13 cellular contexts compared by ENCODE assay signal in genomic region chr5:176481659-176482213, GRCh38. TPM values are rescaled to one million over a fixed set of nuclear protein-coding genes. Genes with fewer than 3 reads are reported as not detected.
DNase-seq lines count a peak whose midpoint lies in the region; ATAC-seq and TF ChIP-seq lines count a peak whose summit lies in the region.
"Had no signal": no experiment of that assay in that cellular context is flagged by ENCODE, and none has a peak within 500 bp of the region (broad histone marks: within the 10 kb centered on the region; RNA-seq: fewer than 3 reads in every experiment).

No MANE protein-coding gene starts in this region.

- H3K36me3 Mint-ChIP-seq in MCF 10A (ENCODE audit: insufficient read depth, unreplicated experiment), result peaks cover 94% of the 10 kb centered on the region
- peaks cover 31% of the 10 kb centered on the region for H3K36me3 Mint-ChIP-seq in activated naive CD8-positive, alpha-beta T cell treated with anti-CD3 and anti-CD28 coated beads, Interleukin-2, amount 50 U/mL, for 24 hours (ENCODE audit: low read depth)
- H3K36me3 Mint-ChIP-seq in progenitor cell of endocrine pancreas (ENCODE audit: insufficient read depth), result peaks cover 8% of the 10 kb centered on the region

- H3K9ac ChIP-seq in mammary epithelial cell (ENCODE audit: insufficient read depth, low read length), result no peak overlapping the region

- no peaks in the 10 kb centered on the region for H3K9me3 ChIP-seq in mammary epithelial cell (replicated peaks; ENCODE audit: insufficient read depth, low read length)
- H3K9me3 ChIP-seq in right cardiac atrium (ENCODE audit: control insufficient read depth, low read length), result no peaks in the 10 kb centered on the region

- TF ChIP-seq CTCF in MCF 10A (IDR thresholded peaks at IDR 0.05; ENCODE audit: unreplicated experiment), result no peak
- TF ChIP-seq CTCF in mammary epithelial cell (conservative IDR thresholded peaks at IDR 0.05 in 1 of 2, IDR thresholded peaks at IDR 0.05 in 1 of 2; ENCODE audit: extremely low read depth in 1 of 2, insufficient read depth in 1 of 2, low read depth in 1 of 2, low read length in 2 of 2), result no peak
- no peak for TF ChIP-seq CTCF in progenitor cell of endocrine pancreas (IDR thresholded peaks at IDR 0.05; ENCODE audit: unreplicated experiment)

- peak; percentile 36 for ATAC-seq in activated naive CD8-positive, alpha-beta T cell treated with anti-CD3 and anti-CD28 coated beads, Interleukin-2, amount 50 U/mL, for 24 hours
- ATAC-seq in right cardiac atrium (no peak), HG02981 (IDR thresholded peaks at IDR 0.05; ENCODE audit: unreplicated experiment) (no peak)

- POLR2A ChIA-PET in MCF 10A (lab: Yijun Ruan, JAX), result interaction anchor here (1.2 to 2.5 kb wide), 2 partner anchors 34 to 55 kb away, joined by 4 to 9 read pairs; partner anchors contain the start of gene RNF44

- no peak overlapping the region for H3K4me3 ChIP-seq in mammary epithelial cell (replicated peaks in 1 of 3; ENCODE audit: insufficient read depth in 1 of 3, low read depth in 2 of 3, low read length in 3 of 3)
- H3K4me3 ChIP-seq in right cardiac atrium (ENCODE audit: low read length), result no peak overlapping the region

- H3K27me3 ChIP-seq in mammary epithelial cell (ENCODE audit: insufficient read depth, low read length), result no peaks in the 10 kb centered on the region
- no peaks in the 10 kb centered on the region for H3K27me3 ChIP-seq in right cardiac atrium (ENCODE audit: control insufficient read depth, insufficient read depth)

- in situ Hi-C loops in mammary epithelial cell (cut with MboI; ENCODE audit: low sequenced_read_pairs in 2 of 2), result no loop called here

- H3K36me3 ChIP-seq in mammary epithelial cell (ENCODE audit: insufficient read depth, low read length), result peaks cover 15% of the 10 kb centered on the region

- H3K79me2 ChIP-seq in mammary epithelial cell (ENCODE audit: insufficient read depth, low read length), result peaks cover 69% of the 10 kb centered on the region

- H2AFZ ChIP-seq in mammary epithelial cell (ENCODE audit: low read depth, low read length), result no peak overlapping the region

- H3K27ac ChIP-seq in mammary epithelial cell (ENCODE audit: insufficient read depth, low read depth, low read length) (no peak overlapping the region), right cardiac atrium (ENCODE audit: low read length) (no peak overlapping the region)

- peak overlapping the region; percentile 46 for H3K27ac Mint-ChIP-seq in MCF 10A (ENCODE audit: low read depth, unreplicated experiment)
- no peak overlapping the region for H3K27ac Mint-ChIP-seq in activated naive CD8-positive, alpha-beta T cell treated with anti-CD3 and anti-CD28 coated beads, Interleukin-2, amount 50 U/mL, for 24 hours
- H3K27ac Mint-ChIP-seq in progenitor cell of endocrine pancreas, result peak overlapping the region; percentile 37

- CTCF ChIA-PET in MCF 10A (lab: Yijun Ruan, JAX) (interaction anchor here (0.6 to 1.1 kb wide), 4 partner anchors 16 to 118 kb away, joined by 3 to 4 read pairs (median 3); partner anchors contain the start of gene FAF2), mammary epithelial cell (lab: Charles Lee; ENCODE audit: low non-redundant PET) (interaction anchor here (0.6 kb wide), 1 partner anchor 1017 kb away, joined by 3 read pairs; no protein-coding TSS in a partner anchor)

- no TSS peak for BruUV-seq in MCF 10A (replicated peaks; lab: Mats Ljungman, UMichigan)
- BruUV-seq in mammary epithelial cell (replicated peaks; lab: Mats Ljungman, UMichigan), result no TSS peak

- no peak for DNase-seq in MCF 10A (ENCODE audit: unreplicated experiment)
- DNase-seq in mammary epithelial cell, result no peak
- peak; percentile 9 for DNase-seq in M059J (ENCODE audit: low read depth)
- no peak for DNase-seq in activated naive CD8-positive, alpha-beta T cell treated with anti-CD3 and anti-CD28 coated beads, Interleukin-2, amount 50 U/mL, for 24 hours
- DNase-seq in progenitor cell of endocrine pancreas (ENCODE audit: low spot score, unreplicated experiment), result no peak
- DNase-seq in right cardiac atrium, result no peak
- no peak for DNase-seq in cerebellum (ENCODE audit: low spot score)
- DNase-seq: activated T-cell treated with anti-CD3 and anti-CD28 coated beads, Interleukin-2, amount 50 U/mL, for 48 hours; DMS79 treated with DMSO at 0.1 percent for 48 hours; NCI-H1436; NCI-H2171 treated with DMSO at 0.1 percent for 48 hours; stimulated activated CD4-positive, alpha-beta T cell treated with anti-CD3 and anti-CD28 coated beads, Interleukin-1b, Interleukin-23, amount 100 ng/mL, for 48 hours had no signal

- H3K4me1 Mint-ChIP-seq in MCF 10A (ENCODE audit: insufficient read depth, unreplicated experiment) (no peaks in the 10 kb centered on the region), progenitor cell of endocrine pancreas (ENCODE audit: low read depth) (peaks cover 5% of the 10 kb centered on the region)
- H3K4me1 Mint-ChIP-seq in activated naive CD8-positive, alpha-beta T cell treated with anti-CD3 and anti-CD28 coated beads, Interleukin-2, amount 50 U/mL, for 24 hours, result peaks cover 17% of the 10 kb centered on the region

- intact Hi-C loops in MCF 10A (cut with micrococcal nuclease), result no loop called here
- intact Hi-C loops in mammary epithelial cell (cut with micrococcal nuclease), result no loop called here
- intact Hi-C loops in right cardiac atrium (cut with DNase I), result no loop called here

- dilution Hi-C loops in mammary epithelial cell (cut with HindIII; ENCODE audit: low sequenced_read_pairs), result no loop called here

- H3K27me3 Mint-ChIP-seq in MCF 10A (ENCODE audit: insufficient read depth, unreplicated experiment), result no peaks in the 10 kb centered on the region
- H3K27me3 Mint-ChIP-seq in activated naive CD8-positive, alpha-beta T cell treated with anti-CD3 and anti-CD28 coated beads, Interleukin-2, amount 50 U/mL, for 24 hours, result no peaks in the 10 kb centered on the region
- H3K27me3 Mint-ChIP-seq in progenitor cell of endocrine pancreas, result no peaks in the 10 kb centered on the region

- no peak overlapping the region for H3K4me3 Mint-ChIP-seq in MCF 10A (ENCODE audit: unreplicated experiment)
- H3K4me3 Mint-ChIP-seq in activated naive CD8-positive, alpha-beta T cell treated with anti-CD3 and anti-CD28 coated beads, Interleukin-2, amount 50 U/mL, for 24 hours, result no peak overlapping the region
- no peak overlapping the region for H3K4me3 Mint-ChIP-seq in progenitor cell of endocrine pancreas (ENCODE audit: low read depth)

- WGBS in mammary epithelial cell (ENCODE audit: low coverage, missing lambda C conversion rate), result 98% methylated on average over 4 of the region's 4 CpGs
- 96% methylated on average over 4 of the region's 4 CpGs for WGBS in right cardiac atrium

- H3K9me3 Mint-ChIP-seq in MCF 10A (ENCODE audit: unreplicated experiment) (no peaks in the 10 kb centered on the region), progenitor cell of endocrine pancreas (ENCODE audit: low read depth) (no peaks in the 10 kb centered on the region)
- no peaks in the 10 kb centered on the region for H3K9me3 Mint-ChIP-seq in activated naive CD8-positive, alpha-beta T cell treated with anti-CD3 and anti-CD28 coated beads, Interleukin-2, amount 50 U/mL, for 24 hours

- peaks cover 2% of the 10 kb centered on the region for H4K20me1 ChIP-seq in mammary epithelial cell (ENCODE audit: insufficient read depth, low read length)

- H3K4me2 ChIP-seq in mammary epithelial cell (ENCODE audit: insufficient read depth, low read depth, low read length), result no peak overlapping the region

- H3K4me1 ChIP-seq in mammary epithelial cell (ENCODE audit: insufficient read depth, low read length) (no peaks in the 10 kb centered on the region), right cardiac atrium (ENCODE audit: control insufficient read depth, insufficient read depth, low read length) (peaks cover 2% of the 10 kb centered on the region)

RNA-seq across cellular contexts. Expression of gene FAF2, which starts 33.6 kb away (rescaled TPM):
- total RNA-seq in MCF 10A (2022) (78.3 and 97.2 TPM in 2 replicates), mammary epithelial cell (10 to 100 TPM; 48.5 to 58.8 TPM), progenitor cell of endocrine pancreas (53.6 and 54.6 TPM in 2 replicates), right cardiac atrium (10 to 100 TPM; 17.6 to 25.2 (median 18.8) TPM), cerebellum (33.7 TPM)
- polyA plus RNA-seq in mammary epithelial cell (34.9 TPM), right cardiac atrium (9.7 TPM)
- polyA minus RNA-seq in mammary epithelial cell, result 51.6 TPM
- total RNA-seq in M059J (2014; rRNA removed; shearing (Covaris generic)), result 46.1 and 55.5 TPM in 2 replicates

RNA-seq across cellular contexts. Expression of gene RNF44, which starts 55.5 kb away (rescaled TPM):
- total RNA-seq in MCF 10A (2022) (45.8 and 60.1 TPM in 2 replicates), mammary epithelial cell (10 to 100 TPM in 1 of 2 donors, 1 to 10 TPM in 1; 5.5 to 29.1 TPM), progenitor cell of endocrine pancreas (153 and 156 TPM in 2 replicates), right cardiac atrium (10 to 100 TPM; 19.6 to 31.7 (median 26.4) TPM), cerebellum (16.3 TPM)
- polyA plus RNA-seq in mammary epithelial cell (7.9 TPM), right cardiac atrium (16.5 TPM)
- 10.3 TPM for polyA minus RNA-seq in mammary epithelial cell
- total RNA-seq in M059J (2014; rRNA removed; shearing (Covaris generic)), result 1.6 and 3.5 TPM in 2 replicates
